35 cellular contexts compared by ENCODE assay signal in the genomic region with DNA sequence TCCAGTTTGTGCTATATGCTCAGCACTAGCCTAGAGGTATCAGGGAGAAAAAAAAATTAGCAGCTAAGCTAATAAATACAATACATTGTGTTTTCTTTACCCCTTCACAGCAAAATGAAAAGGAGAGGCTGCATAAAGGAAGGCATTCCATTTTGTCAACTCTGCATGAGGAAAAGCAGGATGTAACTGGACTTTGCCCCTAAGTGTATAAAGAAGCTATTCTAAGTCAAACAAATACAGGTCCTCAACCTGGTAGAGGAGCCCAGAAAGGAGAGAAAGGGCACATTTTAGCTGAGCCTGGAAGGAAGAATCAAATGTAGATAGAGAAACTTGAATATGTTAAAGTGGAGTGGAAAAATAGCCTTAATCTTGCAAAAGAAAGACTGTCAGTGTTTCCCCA.
A peak's percentile ranks its signal among the peaks of the same experiment; 100 is the strongest.
DNase-seq lines count a peak whose midpoint lies in the region; ATAC-seq, FAIRE-seq and TF ChIP-seq lines count a peak whose summit lies in the region.
"Had no signal": no experiment of that assay in that cellular context is flagged by ENCODE, and none has a peak within 500 bp of the region (broad histone marks: within the 10 kb centered on the region; RNA-seq: fewer than 3 reads in every experiment).

No MANE protein-coding gene starts in this region.

- intact Hi-C loops in HepG2 (cut with micrococcal nuclease; ENCODE audit: unreplicated experiment), result no loop called here
- intact Hi-C loops in right lobe of liver (cut with DNase I), result no loop called here

- TF ChIP-seq CTCF in HepG2 (CRISPR knock-in tag; IDR thresholded peaks at IDR 0.05) (no peak), right lobe of liver (IDR thresholded peaks at IDR 0.05) (no peak), WTC11 (IDR thresholded peaks at IDR 0.05) (no peak), type B pancreatic cell (conservative IDR thresholded peaks at IDR 0.05) (no peak)

- H3K9me3 Mint-ChIP-seq in WTC11 (no peaks in the 10 kb centered on the region), type B pancreatic cell (no peaks in the 10 kb centered on the region)
- H3K9me3 Mint-ChIP-seq: activated T-helper 2 cell treated with anti-CD3 and anti-CD28 coated beads, Interferon-gamma antibody, Interleukin-2, Interleukin-4, amounts not matched to agents 10 μg/mL and 5 μg/mL and 100 μg/mL, durations not matched to agents 14 hours and 24 hours and 36 hours; CD4-positive, alpha-beta memory T cell; natural killer cell treated with Interleukin-12 subunit alpha and Interleukin-12 subunit beta and Interleukin-15 and Interleukin-18, amount 100 ng/mL, for 72 hours; stimulated activated naive CD8-positive, alpha-beta T cell treated with anti-CD3 and anti-CD28 coated beads, Interleukin-15, amount 100 ng/mL, for 72 hours had no signal

- FAIRE-seq in HepG2 (lab: Jason Lieb, UNC), result peak; percentile 26

- H3K27ac ChIP-seq in HepG2 (ENCODE audit: extremely low read length, insufficient read depth, low read length), result no peak overlapping the region
- no peak overlapping the region for H3K27ac ChIP-seq in right lobe of liver
- H3K27ac ChIP-seq in mucosa of rectum (ENCODE audit: low read depth in 2 of 2, low read length in 2 of 2), result peak overlapping the region; percentile 3 to 7
- H3K27ac ChIP-seq: brain microvascular endothelial cell, dorsolateral prefrontal cortex, gastrocnemius medialis, lower lobe of right lung, parathyroid adenoma, Peyer's patch, thoracic aorta, vagina, VCaP had no signal

- peaks cover 23% of the 10 kb centered on the region for H3K4me1 ChIP-seq in HepG2 (ENCODE audit: insufficient read depth, low read length)
- no peaks in the 10 kb centered on the region for H3K4me1 ChIP-seq in right lobe of liver
- peaks cover 7 to 13% of the 10 kb centered on the region in 2 donors for H3K4me1 ChIP-seq in mucosa of rectum (ENCODE audit: control insufficient read depth in 2 of 2, insufficient read depth in 2 of 2, low read length in 2 of 2)
- H3K4me1 ChIP-seq: gastrocnemius medialis, lower lobe of right lung, parathyroid adenoma had no signal

- H3K27me3 Mint-ChIP-seq in WTC11 (ENCODE audit: low read depth) (no peaks in the 10 kb centered on the region; the same call in 1 of the 2 replicates), type B pancreatic cell (no peaks in the 10 kb centered on the region)

- no peaks in the 10 kb centered on the region for H3K27me3 ChIP-seq in HepG2 (ENCODE audit: control insufficient read depth in 1 of 2, insufficient read depth in 2 of 2, low read length in 2 of 2)
- H3K27me3 ChIP-seq in right lobe of liver, result no peaks in the 10 kb centered on the region
- no peaks in the 10 kb centered on the region for H3K27me3 ChIP-seq in mucosa of rectum (ENCODE audit: control insufficient read depth in 2 of 2, insufficient read depth in 2 of 2, low read length in 2 of 2)
- H3K27me3 ChIP-seq: brain microvascular endothelial cell, dorsolateral prefrontal cortex, gastrocnemius medialis, Peyer's patch, vagina had no signal

- H3K36me3 Mint-ChIP-seq in WTC11 (no peaks in the 10 kb centered on the region), type B pancreatic cell (no peaks in the 10 kb centered on the region)
- H3K36me3 Mint-ChIP-seq: CD4-positive, alpha-beta memory T cell; natural killer cell treated with Interleukin-12 subunit alpha and Interleukin-12 subunit beta and Interleukin-15 and Interleukin-18, amount 100 ng/mL, for 72 hours had no signal

- H3K4me1 Mint-ChIP-seq in WTC11 (peaks cover 34% of the 10 kb centered on the region), type B pancreatic cell (ENCODE audit: unreplicated experiment) (peaks cover 32% of the 10 kb centered on the region)
- H3K4me1 Mint-ChIP-seq: CD4-positive, alpha-beta memory T cell; stimulated activated naive CD8-positive, alpha-beta T cell treated with anti-CD3 and anti-CD28 coated beads, Interleukin-15, amount 100 ng/mL, for 72 hours had no signal

- no peak overlapping the region for H3K4me3 Mint-ChIP-seq in WTC11
- peak overlapping the region; percentile 30 for H3K4me3 Mint-ChIP-seq in type B pancreatic cell
- H3K4me3 Mint-ChIP-seq: CD4-positive, alpha-beta memory T cell; natural killer cell treated with Interleukin-12 subunit alpha and Interleukin-12 subunit beta and Interleukin-15 and Interleukin-18, amount 100 ng/mL, for 72 hours; stimulated activated naive CD8-positive, alpha-beta T cell treated with anti-CD3 and anti-CD28 coated beads, Interleukin-15, amount 100 ng/mL, for 72 hours had no signal

- no peak for TF ChIP-seq RAD21 in HepG2 (CRISPR knock-in tag; IDR thresholded peaks at IDR 0.05)

- H4K20me1 ChIP-seq in HepG2 (ENCODE audit: insufficient read depth, low read length), result no peaks in the 10 kb centered on the region

- H3K36me3 ChIP-seq in HepG2 (replicated peaks in 1 of 2; ENCODE audit: control insufficient read depth in 1 of 2, insufficient read depth in 2 of 2, low read length in 2 of 2), result no peaks in the 10 kb centered on the region
- H3K36me3 ChIP-seq in right lobe of liver, result no peaks in the 10 kb centered on the region
- no peaks in the 10 kb centered on the region for H3K36me3 ChIP-seq in mucosa of rectum (ENCODE audit: control insufficient read depth in 2 of 2, insufficient read depth in 2 of 2, low read length in 2 of 2)
- H3K36me3 ChIP-seq: brain microvascular endothelial cell, gastrocnemius medialis, lower lobe of right lung, Peyer's patch, thoracic aorta, vagina had no signal

- CTCF ChIA-PET in HepG2 (lab: Yijun Ruan, JAX; ENCODE audit: low intra/inter-chr PET ratio, low total read pairs) (no interaction called here), WTC11 (lab: Charles Lee) (interaction anchor here (0.6 kb wide), 1 partner anchor 168 kb away, joined by 3 read pairs; no protein-coding TSS in a partner anchor)

- ATAC-seq in HepG2 (peak; percentile 62), right lobe of liver (no peak), WTC11 (0 out of 2 replicates have a peak, but pooled peaks have one; percentile 39), HG03139 (IDR thresholded peaks at IDR 0.05; ENCODE audit: unreplicated experiment) (no peak)
- ATAC-seq: gastrocnemius medialis; HCT116; lower lobe of right lung; natural killer cell treated with Interleukin-12 subunit alpha and Interleukin-12 subunit beta and Interleukin-15 and Interleukin-18, amount 100 ng/mL, for 72 hours; stimulated activated naive CD8-positive, alpha-beta T cell treated with anti-CD3 and anti-CD28 coated beads, Interleukin-15, amount 100 ng/mL, for 72 hours had no signal

- in situ Hi-C loops in HepG2 (cut with HindIII; ENCODE audit: extremely low pct_ligation_motif_present, low pct_unique_long_range_greater_than_20kb), result no loop called here

- DNase-seq in HepG2 (ENCODE audit: low spot score) (peak; percentile 33), right lobe of liver (no peak), WTC11 (ENCODE audit: low spot score) (no peak), type B pancreatic cell (ENCODE audit: extremely low spot score, unreplicated experiment) (no peak), Kasumi-1 (lab: John Stamatoyannopoulos, UW) (no peak), NCI-H1092 treated with DMSO at 0.1 percent for 48 hours (lab: John Stamatoyannopoulos, UW) (no peak)
- DNase-seq: activated CD4-positive, alpha-beta T cell treated with anti-CD3 and anti-CD28 coated beads for 48 hours; activated naive CD4-positive, alpha-beta T cell treated with anti-CD3 and anti-CD28 coated beads, Interleukin-2, amount 50 U/mL, for 16 hours; AML-193; brain microvascular endothelial cell; CD4-positive, alpha-beta memory T cell; dorsolateral prefrontal cortex; EL; gastrocnemius medialis; kidney glomerular epithelial cell; lower lobe of right lung; MM.1S; NCI-H2081 treated with DMSO at 0.1 percent for 48 hours; NCI-H345; NCI-H748 treated with DMSO at 0.1 percent for 48 hours; Peyer's patch; SHP77; stimulated activated CD4-positive, alpha-beta T cell treated with anti-CD3 and anti-CD28 coated beads, Interleukin-2, amount 100 ng/mL, for 24 hours; stimulated activated CD8-positive, alpha-beta memory T cell treated with anti-CD3 and anti-CD28 coated beads, Interleukin-4, amount 100 ng/mL, for 48 hours; stimulated activated naive CD8-positive, alpha-beta T cell treated with anti-CD3 and anti-CD28 coated beads, Interleukin-15, amount 100 ng/mL, for 72 hours; T-helper 9 cell had no signal

- no peaks in the 10 kb centered on the region for H3K9me3 ChIP-seq in HepG2 (ENCODE audit: low read length)
- H3K9me3 ChIP-seq in right lobe of liver, result no peaks in the 10 kb centered on the region
- no peaks in the 10 kb centered on the region for H3K9me3 ChIP-seq in mucosa of rectum (ENCODE audit: control insufficient read depth in 2 of 2, low read length in 2 of 2)
- H3K9me3 ChIP-seq: gastrocnemius medialis, lower lobe of right lung, Peyer's patch, thoracic aorta, vagina had no signal

- H3K4me3 ChIP-seq in HepG2 (replicated peaks in 1 of 3; ENCODE audit: insufficient read depth in 1 of 3, low read depth in 2 of 3, low read length in 3 of 3) (no peak overlapping the region), right lobe of liver (no peak overlapping the region), mucosa of rectum (ENCODE audit: low read length in 2 of 2) (no peak overlapping the region)
- H3K4me3 ChIP-seq: dorsolateral prefrontal cortex, gastrocnemius medialis, lower lobe of right lung, Peyer's patch, thoracic aorta, vagina had no signal

- TF ChIP-seq EP300 in HepG2 (IDR thresholded peaks at IDR 0.05; ENCODE audit: low read depth in 2 of 2, low read length in 2 of 2), result no peak
- TF ChIP-seq EP300 in HepG2 (CRISPR knock-in tag; IDR thresholded peaks at IDR 0.05; ENCODE audit: borderline replicate concordance), result no peak

- H3K4me2 ChIP-seq in HepG2 (ENCODE audit: low read depth, low read length), result peak overlapping the region; percentile 20; the same call in 1 of the 2 replicates

- TF ChIP-seq POLR2A in HepG2 (IDR thresholded peaks at IDR 0.05; ENCODE audit: insufficient read depth in 1 of 2, low read depth in 2 of 2, low read length in 2 of 2) (no peak), right lobe of liver (IDR thresholded peaks at IDR 0.05) (no peak)

- BruUV-seq in HepG2 (replicated peaks; lab: Mats Ljungman, UMichigan), result no TSS peak

- H3K9ac ChIP-seq in HepG2 (ENCODE audit: insufficient read depth, low read depth, low read length) (no peak overlapping the region), mucosa of rectum (ENCODE audit: low read depth in 1 of 2, low read length in 2 of 2) (no peak overlapping the region)
- H3K9ac ChIP-seq: parathyroid adenoma had no signal

- H3K79me2 ChIP-seq in HepG2 (ENCODE audit: insufficient read depth, low read length), result no peaks in the 10 kb centered on the region
- H3K79me2 ChIP-seq: parathyroid adenoma had no signal

- POLR2A ChIA-PET in HepG2 (lab: Yijun Ruan, JAX) (no interaction called here), WTC11 (lab: Charles Lee) (no interaction called here)

- H3K27ac Mint-ChIP-seq in WTC11, result no peak overlapping the region
- peak overlapping the region; percentile 18 for H3K27ac Mint-ChIP-seq in type B pancreatic cell
- H3K27ac Mint-ChIP-seq: activated T-helper 2 cell treated with anti-CD3 and anti-CD28 coated beads, Interferon-gamma antibody, Interleukin-2, Interleukin-4, amounts not matched to agents 10 μg/mL and 5 μg/mL and 100 μg/mL, durations not matched to agents 14 hours and 24 hours and 36 hours; CD4-positive, alpha-beta memory T cell; natural killer cell treated with Interleukin-12 subunit alpha and Interleukin-12 subunit beta and Interleukin-15 and Interleukin-18, amount 100 ng/mL, for 72 hours had no signal

- H2AFZ ChIP-seq in HepG2 (ENCODE audit: low read length), result no peak overlapping the region
- H2AFZ ChIP-seq: parathyroid adenoma had no signal

Comparison
In these comparisons a context has a peak if more than half of its experiments do, and no peak if none do; other contexts are left out.
1. ATAC-seq: peak in HepG2 (single experiment) and WTC11 (single experiment); none in right lobe of liver (0 of 4) and HG03139 (single experiment).
2. H3K27ac ChIP-seq: peak in mucosa of rectum (2 of 2); none in HepG2 (single experiment) and right lobe of liver (0 of 3).